Comparison of ENCODE assay signal across 15 cellular contexts in the genomic region with DNA sequence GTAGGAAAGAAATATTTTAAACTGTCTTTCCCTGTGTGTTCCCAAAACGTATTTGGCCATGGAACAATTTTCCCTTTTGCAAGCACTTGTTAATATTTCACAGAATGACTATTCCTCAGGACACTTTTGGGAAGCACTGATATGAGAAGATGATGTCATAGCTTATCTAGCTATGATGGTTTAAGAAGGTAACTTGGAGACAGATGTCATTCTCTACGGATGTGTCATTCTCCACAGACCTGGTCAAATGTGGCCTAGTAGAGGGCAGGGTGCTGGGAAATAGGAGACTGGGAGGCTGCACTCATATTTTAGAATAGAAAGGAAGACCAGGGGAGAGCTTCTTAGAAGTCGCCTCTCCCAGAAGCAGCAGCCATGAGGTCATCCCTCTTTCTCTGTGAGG.
"Had no signal": no experiment of that assay in that cellular context is flagged by ENCODE, and none has a peak within 500 bp of the region (broad histone marks: within the 10 kb centered on the region; RNA-seq: fewer than 3 reads in every experiment).

No MANE protein-coding gene starts in this region.

- H3K4me3 ChIP-seq: gastrocnemius medialis, left lung, right atrium auricular region, upper lobe of left lung had no signal

- ATAC-seq: effector memory CD8-positive, alpha-beta T cell; gastrocnemius medialis; left lung; naive thymus-derived CD8-positive, alpha-beta T cell had no signal

- H3K36me3 ChIP-seq: gastrocnemius medialis, left lung, right atrium auricular region, upper lobe of left lung had no signal

- H3K27me3 ChIP-seq: gastrocnemius medialis, left lung, right atrium auricular region, upper lobe of left lung had no signal

- H3K4me1 ChIP-seq: gastrocnemius medialis, left lung, right atrium auricular region, upper lobe of left lung had no signal

- H3K9me3 ChIP-seq: gastrocnemius medialis, left lung, right atrium auricular region, upper lobe of left lung had no signal

- DNase-seq: activated CD4-positive, alpha-beta T cell treated with anti-CD3 and anti-CD28 coated beads, Interleukin-2, amount 50 U/mL, for 1 hour; activated CD4-positive, CD25-positive, alpha-beta regulatory T cell; activated CD8-positive, alpha-beta memory T cell treated with anti-CD3 and anti-CD28 coated beads for 24 hours; activated naive CD8-positive, alpha-beta T cell treated with anti-CD3 and anti-CD28 coated beads, Interleukin-2, amount 10 ng/mL, durations not matched to agents 7 days and 5 days; aorta; effector memory CD8-positive, alpha-beta T cell; gastrocnemius medialis; left lung; mammary epithelial cell; naive thymus-derived CD8-positive, alpha-beta T cell; posterior cingulate gyrus; small intestine; upper lobe of left lung had no signal

- H3K27ac ChIP-seq: epithelial cell of prostate, gastrocnemius medialis, left lung, right atrium auricular region, upper lobe of left lung had no signal
